In the genomic region with DNA sequence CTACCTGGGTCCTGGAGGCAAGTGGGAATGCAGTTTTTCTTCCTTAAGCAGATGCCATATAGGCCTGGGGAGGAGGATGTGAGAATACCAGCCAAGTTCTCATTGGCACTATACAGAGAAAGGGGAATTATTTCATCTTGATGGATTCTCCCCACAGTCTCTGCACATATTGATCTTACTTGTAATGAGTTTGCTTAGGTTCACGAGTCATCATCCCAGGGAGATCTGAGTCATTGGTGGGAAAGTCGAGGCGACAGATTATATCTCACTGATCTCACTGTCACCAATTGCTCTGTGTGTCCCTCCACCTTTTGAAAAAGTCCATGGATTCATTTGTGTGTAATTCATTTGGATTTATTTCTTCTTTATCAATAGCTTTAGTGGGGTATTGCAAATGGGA, we compare ENCODE assay signal across 28 cellular contexts.
"Had no signal": no experiment of that assay in that cellular context is flagged by ENCODE, and none has a peak within 500 bp of the region (broad histone marks: within the 10 kb centered on the region; RNA-seq: fewer than 3 reads in every experiment).

No MANE protein-coding gene starts in this region.

- DNase-seq: activated CD4-positive, alpha-beta T cell treated with anti-CD3 and anti-CD28 coated beads, Interleukin-2, amount 50 U/mL, for 1 hour; activated CD4-positive, CD25-positive, alpha-beta regulatory T cell treated with anti-CD3 and anti-CD28 coated beads, Interleukin-2, amount 50 U/mL, for 72 hours; activated CD8-positive, alpha-beta T cell treated with anti-CD3 and anti-CD28 coated beads for 36 hours; activated gamma-delta T cell treated with Interleukin-2 at 50 U/mL for 16 hours; activated naive CD4-positive, alpha-beta T cell treated with anti-CD3 and anti-CD28 coated beads, Interleukin-2, amount 50 U/mL, for 16 hours; activated T-cell treated with anti-CD3 and anti-CD28 coated beads, Interleukin-2, amount 50 U/mL, for 4 hours; amygdala; central memory CD4-positive, alpha-beta T cell; endodermal cell; esophagus squamous epithelium; gastrocnemius medialis; glutamatergic neuron; islet precursor cell; left colon; mammary epithelial cell; right lobe of liver; stimulated activated CD4-positive, alpha-beta T cell treated with anti-CD3 and anti-CD28 coated beads, Interleukin-12 subunit alpha, Interleukin-12 subunit beta, amount 100 ng/mL, for 4 hours; stimulated activated CD4-positive, alpha-beta T cell treated with anti-CD3 and anti-CD28 coated beads, Interleukin-4, amount 100 ng/mL, for 4 hours; stimulated activated CD8-positive, alpha-beta memory T cell treated with anti-CD3 and anti-CD28 coated beads, Interleukin-4, amount 100 ng/mL, for 48 hours; stimulated activated naive B cell treated with anti-CD40 and anti-IgM and Interleukin-4, amounts not matched to agents 10 μg/mL and 1 μg/mL and 100 μg/mL, for 72 hours; stomach; T-helper 2 cell; thyroid gland; upper lobe of left lung had no signal

- H3K4me3 ChIP-seq: esophagus squamous epithelium, gastrocnemius medialis, right lobe of liver, skin epidermis, stomach, thyroid gland, upper lobe of left lung, vagina had no signal

- H3K9me3 ChIP-seq: esophagus squamous epithelium, gastrocnemius medialis, right lobe of liver, stomach, thyroid gland, upper lobe of left lung, vagina had no signal

- H3K27ac ChIP-seq: esophagus squamous epithelium, gastrocnemius medialis, right lobe of liver, skin epidermis, stomach, thyroid gland, upper lobe of left lung, vagina had no signal

- H3K36me3 ChIP-seq: esophagus squamous epithelium, gastrocnemius medialis, stomach, thyroid gland, upper lobe of left lung, vagina had no signal

- H3K4me1 ChIP-seq: right lobe of liver, stomach, thyroid gland, upper lobe of left lung, vagina had no signal

- ATAC-seq: activated CD8-positive, alpha-beta T cell treated with anti-CD3 and anti-CD28 coated beads for 36 hours; activated T-cell treated with anti-CD3 and anti-CD28 coated beads, Interleukin-2, amount 50 U/mL, for 4 hours; activated T-helper 17 cell treated with anti-CD3 and anti-CD28 coated beads, Interleukin-2, amount 50 U/mL, for 72 hours; gastrocnemius medialis; left colon; natural killer cell treated with Interleukin-12 subunit alpha and Interleukin-12 subunit beta and Interleukin-15 and Interleukin-18, amount 100 ng/mL, for 72 hours; stimulated activated naive B cell treated with anti-CD40 and anti-IgM and Interleukin-4, amounts not matched to agents 10 μg/mL and 1 μg/mL and 100 μg/mL, for 72 hours had no signal

- H3K27me3 ChIP-seq: esophagus squamous epithelium, gastrocnemius medialis, right lobe of liver, stomach, thyroid gland, upper lobe of left lung, vagina had no signal
